Comparison of ENCODE assay signal across 17 cellular contexts in the genomic region with DNA sequence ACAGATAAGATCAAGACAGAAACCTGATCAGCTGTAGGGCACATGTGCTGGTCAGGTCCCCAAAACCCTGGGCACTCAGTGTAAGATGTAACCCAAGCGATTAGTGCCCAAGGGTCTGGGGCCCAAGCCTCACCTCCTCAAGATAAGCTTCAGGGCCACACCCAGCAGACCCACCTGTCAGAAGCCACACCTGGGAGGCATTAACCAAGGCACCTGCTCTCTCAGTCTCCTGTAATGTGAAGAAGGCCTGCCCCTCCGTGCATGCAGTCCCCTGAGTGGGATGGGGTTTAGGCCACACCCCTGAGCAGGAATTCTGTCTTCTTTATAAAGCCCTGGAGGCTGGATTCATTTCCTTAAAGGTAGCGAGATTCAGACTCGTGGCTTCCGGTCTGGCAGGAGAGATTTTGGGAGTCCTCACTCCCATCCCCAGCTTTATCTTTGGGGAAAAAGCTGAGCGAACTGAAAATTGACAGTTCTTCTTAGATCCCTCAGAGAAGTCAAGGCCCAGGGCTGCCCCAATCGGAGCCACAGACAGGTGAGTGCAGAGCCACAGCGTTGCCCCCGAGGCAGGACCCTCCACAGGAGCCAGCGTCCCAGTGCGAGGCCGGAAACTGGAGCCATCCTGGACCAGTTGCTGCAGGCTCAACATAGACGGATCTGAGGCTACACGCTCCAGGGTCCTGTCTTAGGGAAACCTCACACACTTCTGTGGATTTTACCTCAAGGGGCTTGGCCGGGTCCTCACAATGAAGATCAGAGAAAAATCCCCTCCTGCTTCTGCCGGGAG.
DNase-seq lines count a peak whose midpoint lies in the region; ATAC-seq and TF ChIP-seq lines count a peak whose summit lies in the region.
"Had no signal": no experiment of that assay in that cellular context is flagged by ENCODE, and none has a peak within 500 bp of the region (broad histone marks: within the 10 kb centered on the region; RNA-seq: fewer than 3 reads in every experiment).

No MANE protein-coding gene starts in this region.

- no peak for ATAC-seq in activated CD8-positive, alpha-beta memory T cell treated with anti-CD3 and anti-CD28 coated beads, Interleukin-2, amount 10 ng/mL, durations not matched to agents 7 days and 5 days
- ATAC-seq: GM12878 had no signal

- H3K4me3 Mint-ChIP-seq in activated CD8-positive, alpha-beta memory T cell treated with anti-CD3 and anti-CD28 coated beads, Interleukin-2, amount 10 ng/mL, durations not matched to agents 7 days and 5 days: no peak overlapping the region
- no peak overlapping the region for H3K4me3 Mint-ChIP-seq in glutamatergic neuron (ENCODE audit: unreplicated experiment)
- H3K4me3 Mint-ChIP-seq: B cell; CD4-positive, CD25-positive, alpha-beta regulatory T cell; CD8-positive, alpha-beta memory T cell had no signal

- H3K27ac Mint-ChIP-seq in activated CD8-positive, alpha-beta memory T cell treated with anti-CD3 and anti-CD28 coated beads, Interleukin-2, amount 10 ng/mL, durations not matched to agents 7 days and 5 days: no peak overlapping the region
- H3K27ac Mint-ChIP-seq in glutamatergic neuron (ENCODE audit: unreplicated experiment): no peak overlapping the region
- H3K27ac Mint-ChIP-seq: B cell; CD4-positive, CD25-positive, alpha-beta regulatory T cell; CD8-positive, alpha-beta memory T cell had no signal

- H3K9me3 Mint-ChIP-seq in activated CD8-positive, alpha-beta memory T cell treated with anti-CD3 and anti-CD28 coated beads, Interleukin-2, amount 10 ng/mL, durations not matched to agents 7 days and 5 days (ENCODE audit: low read depth): peaks cover 7% of the 10 kb centered on the region
- peaks cover 3% of the 10 kb centered on the region for H3K9me3 Mint-ChIP-seq in glutamatergic neuron (ENCODE audit: unreplicated experiment)

- H3K4me1 Mint-ChIP-seq in activated CD8-positive, alpha-beta memory T cell treated with anti-CD3 and anti-CD28 coated beads, Interleukin-2, amount 10 ng/mL, durations not matched to agents 7 days and 5 days: no peaks in the 10 kb centered on the region
- H3K4me1 Mint-ChIP-seq in glutamatergic neuron (ENCODE audit: low read depth, unreplicated experiment): peaks cover 11% of the 10 kb centered on the region
- H3K4me1 Mint-ChIP-seq: B cell; CD4-positive, CD25-positive, alpha-beta regulatory T cell; CD8-positive, alpha-beta memory T cell had no signal

- peak; percentile 19 for DNase-seq in activated CD8-positive, alpha-beta memory T cell treated with anti-CD3 and anti-CD28 coated beads, Interleukin-2, amount 10 ng/mL, durations not matched to agents 7 days and 5 days
- no peak for DNase-seq in activated CD8-positive, alpha-beta memory T cell treated with anti-CD3 and anti-CD28 coated beads for 24 hours
- DNase-seq in NCI-H2171 (lab: John Stamatoyannopoulos, UW) (peak; percentile 27), iPS-NIHi7 (ENCODE audit: extremely low spot score) (peak; percentile 4), glutamatergic neuron (no peak)
- no peak for DNase-seq in activated naive CD4-positive, alpha-beta T cell (lab: John Stamatoyannopoulos, UW)
- DNase-seq: C1 segment of cervical spinal cord; CD4-positive, CD25-positive, alpha-beta regulatory T cell; CD8-positive, alpha-beta memory T cell; COR-L47; DMS 273 treated with DMSO at 0.1 percent for 48 hours; DMS53; DND-41; EL; GM23248 had no signal

- TF ChIP-seq CTCF in glutamatergic neuron (IDR thresholded peaks at IDR 0.05; ENCODE audit: partially characterized antibody, unreplicated experiment): no peak

- H3K36me3 Mint-ChIP-seq in activated CD8-positive, alpha-beta memory T cell treated with anti-CD3 and anti-CD28 coated beads, Interleukin-2, amount 10 ng/mL, durations not matched to agents 7 days and 5 days: no peaks in the 10 kb centered on the region
- peaks cover 14% of the 10 kb centered on the region for H3K36me3 Mint-ChIP-seq in glutamatergic neuron (ENCODE audit: unreplicated experiment)
- H3K36me3 Mint-ChIP-seq: CD4-positive, CD25-positive, alpha-beta regulatory T cell; CD8-positive, alpha-beta memory T cell had no signal

- H3K27me3 Mint-ChIP-seq in activated CD8-positive, alpha-beta memory T cell treated with anti-CD3 and anti-CD28 coated beads, Interleukin-2, amount 10 ng/mL, durations not matched to agents 7 days and 5 days: no peaks in the 10 kb centered on the region
- peaks cover 3% of the 10 kb centered on the region for H3K27me3 Mint-ChIP-seq in glutamatergic neuron (ENCODE audit: unreplicated experiment)
- H3K27me3 Mint-ChIP-seq: B cell; CD4-positive, CD25-positive, alpha-beta regulatory T cell had no signal

- CTCF ChIA-PET in activated CD8-positive, alpha-beta memory T cell treated with anti-CD3 and anti-CD28 coated beads, Interleukin-2, amount 10 ng/mL, durations not matched to agents 7 days and 5 days (lab: Charles Lee): no interaction called here

Comparison
In these comparisons a context has a peak if more than half of its experiments do, and no peak if none do; other contexts are left out.
1. DNase-seq: peak in activated CD8-positive, alpha-beta memory T cell treated with anti-CD3 and anti-CD28 coated beads, Interleukin-2, amount 10 ng/mL, durations not matched to agents 7 days and 5 days (single experiment), NCI-H2171 (single experiment) and iPS-NIHi7 (single experiment); none in activated CD8-positive, alpha-beta memory T cell treated with anti-CD3 and anti-CD28 coated beads for 24 hours (single experiment), glutamatergic neuron (single experiment) and activated naive CD4-positive, alpha-beta T cell (0 of 4).